9 cellular contexts compared by ENCODE assay signal in genomic region chr10:73999703-74000102, GRCh38. TPM values are rescaled to one million over a fixed set of nuclear protein-coding genes. Genes with fewer than 3 reads are reported as not detected.
DNase-seq lines count a peak whose midpoint lies in the region; ATAC-seq lines count a peak whose summit lies in the region.
"Had no signal": no experiment of that assay in that cellular context is flagged by ENCODE, and none has a peak within 500 bp of the region (broad histone marks: within the 10 kb centered on the region; RNA-seq: fewer than 3 reads in every experiment).

No MANE protein-coding gene starts in this region.

- 5% methylated on average over 1 of the region's 1 CpG for WGBS in urinary bladder

- H3K9me3 Mint-ChIP-seq in activated naive CD4-positive, alpha-beta T cell treated with anti-CD3 and anti-CD28 coated beads for 36 hours, result no peaks in the 10 kb centered on the region
- no peaks in the 10 kb centered on the region for H3K9me3 Mint-ChIP-seq in central memory CD8-positive, alpha-beta T cell
- H3K9me3 Mint-ChIP-seq in memory B cell, result no peaks in the 10 kb centered on the region

- no peaks in the 10 kb centered on the region for H3K27me3 Mint-ChIP-seq in activated naive CD4-positive, alpha-beta T cell treated with anti-CD3 and anti-CD28 coated beads for 36 hours (ENCODE audit: low read depth)
- H3K27me3 Mint-ChIP-seq in central memory CD8-positive, alpha-beta T cell, result no peaks in the 10 kb centered on the region
- H3K27me3 Mint-ChIP-seq in memory B cell, result no peaks in the 10 kb centered on the region

- peaks cover 21% of the 10 kb centered on the region for H3K4me1 Mint-ChIP-seq in activated naive CD4-positive, alpha-beta T cell treated with anti-CD3 and anti-CD28 coated beads for 36 hours (ENCODE audit: low read depth)
- H3K4me1 Mint-ChIP-seq in central memory CD8-positive, alpha-beta T cell, result peaks cover 53% of the 10 kb centered on the region
- H3K4me1 Mint-ChIP-seq in memory B cell, result peaks cover 32% of the 10 kb centered on the region

- peak overlapping the region; percentile 86 for H3K4me3 Mint-ChIP-seq in activated naive CD4-positive, alpha-beta T cell treated with anti-CD3 and anti-CD28 coated beads for 36 hours
- peak overlapping the region; percentile 83 for H3K4me3 Mint-ChIP-seq in central memory CD8-positive, alpha-beta T cell
- peak overlapping the region; percentile 95 for H3K4me3 Mint-ChIP-seq in memory B cell

- H3K27ac ChIP-seq in urinary bladder (ENCODE audit: low read depth), result no peak overlapping the region

- intact Hi-C loops in activated naive CD4-positive, alpha-beta T cell treated with anti-CD3 and anti-CD28 coated beads for 36 hours (cut with micrococcal nuclease), result loop anchor here (2.0 to 5.0 kb wide), 6 partner anchors 57 to 1742 kb away; partner anchors contain the start of genes ADK, AP3M1 and SAMD8

- no peak overlapping the region for H3K27ac Mint-ChIP-seq in activated naive CD4-positive, alpha-beta T cell treated with anti-CD3 and anti-CD28 coated beads for 36 hours
- peak overlapping the region; percentile 88 for H3K27ac Mint-ChIP-seq in central memory CD8-positive, alpha-beta T cell (ENCODE audit: low read depth)
- peak overlapping the region; percentile 94 for H3K27ac Mint-ChIP-seq in memory B cell

- H3K4me1 ChIP-seq in urinary bladder (ENCODE audit: insufficient read depth), result peaks cover 4% of the 10 kb centered on the region

- H3K36me3 ChIP-seq in urinary bladder (ENCODE audit: insufficient read depth), result no peaks in the 10 kb centered on the region

- ATAC-seq in central memory CD8-positive, alpha-beta T cell (replicated peaks; ENCODE audit: extremely low read depth, poor library complexity, severe bottlenecking), result no peak
- no peak for ATAC-seq in memory B cell (ENCODE audit: low read depth)

- CTCF ChIA-PET in activated naive CD4-positive, alpha-beta T cell treated with anti-CD3 and anti-CD28 coated beads for 36 hours (lab: Charles Lee), result interaction anchor here (0.7 to 1.9 kb wide), 7 partner anchors 14 to 59 kb away, joined by 3 to 6 read pairs (median 3); no protein-coding TSS in a partner anchor

- peak overlapping the region; percentile 89 for H3K4me3 ChIP-seq in urinary bladder (ENCODE audit: low read depth, low read length)

- no peaks in the 10 kb centered on the region for H3K36me3 Mint-ChIP-seq in activated naive CD4-positive, alpha-beta T cell treated with anti-CD3 and anti-CD28 coated beads for 36 hours (ENCODE audit: low read depth)
- peaks cover 12% of the 10 kb centered on the region for H3K36me3 Mint-ChIP-seq in central memory CD8-positive, alpha-beta T cell (ENCODE audit: insufficient read depth)
- H3K36me3 Mint-ChIP-seq in memory B cell, result peaks cover 8% of the 10 kb centered on the region

- DNase-seq in activated naive CD4-positive, alpha-beta T cell treated with anti-CD3 and anti-CD28 coated beads for 36 hours, result no peak
- DNase-seq in activated naive CD4-positive, alpha-beta T cell treated with Interleukin-2 at 50 U/mL for 16 hours, result no peak
- DNase-seq in central memory CD8-positive, alpha-beta T cell (ENCODE audit: low spot score in 2 of 2), result no peak
- DNase-seq in memory B cell (ENCODE audit: low spot score in 2 of 2), result no peak
- no peak for DNase-seq in superior temporal gyrus (ENCODE audit: extremely low spot score)
- DNase-seq in hepatic stellate cell (ENCODE audit: low spot score), result no peak
- DNase-seq in DMS114 treated with DMSO at 0.1 percent for 48 hours (lab: John Stamatoyannopoulos, UW; ENCODE audit: unreplicated experiment), result no peak
- DNase-seq: NCI-H1048 had no signal

RNA-seq across cellular contexts. Expression of gene VCL, which starts 1.8 kb away (rescaled TPM):
- 10 to 100 TPM; 13.4 to 14.4 TPM for total RNA-seq in activated naive CD4-positive, alpha-beta T cell treated with anti-CD3 and anti-CD28 coated beads for 36 hours
- 226 TPM for total RNA-seq in urinary bladder
- 277 TPM for polyA plus RNA-seq in urinary bladder

Comparison
In these comparisons a context has a peak if more than half of its experiments do, and no peak if none do; other contexts are left out.
1. RNA of gene VCL, which starts 1.8 kb away (total RNA-seq): 226 TPM in urinary bladder (single experiment); 13.4 to 14.4 TPM in activated naive CD4-positive, alpha-beta T cell treated with anti-CD3 and anti-CD28 coated beads for 36 hours; every median in the first group is over 10 times any median in the second.
2. Peak in every context shown above with its lines, with median percentiles within 50 percentile points of each other: H3K4me3 Mint-ChIP-seq.